Comparison of ENCODE assay signal across 10 cellular contexts in the genomic region with DNA sequence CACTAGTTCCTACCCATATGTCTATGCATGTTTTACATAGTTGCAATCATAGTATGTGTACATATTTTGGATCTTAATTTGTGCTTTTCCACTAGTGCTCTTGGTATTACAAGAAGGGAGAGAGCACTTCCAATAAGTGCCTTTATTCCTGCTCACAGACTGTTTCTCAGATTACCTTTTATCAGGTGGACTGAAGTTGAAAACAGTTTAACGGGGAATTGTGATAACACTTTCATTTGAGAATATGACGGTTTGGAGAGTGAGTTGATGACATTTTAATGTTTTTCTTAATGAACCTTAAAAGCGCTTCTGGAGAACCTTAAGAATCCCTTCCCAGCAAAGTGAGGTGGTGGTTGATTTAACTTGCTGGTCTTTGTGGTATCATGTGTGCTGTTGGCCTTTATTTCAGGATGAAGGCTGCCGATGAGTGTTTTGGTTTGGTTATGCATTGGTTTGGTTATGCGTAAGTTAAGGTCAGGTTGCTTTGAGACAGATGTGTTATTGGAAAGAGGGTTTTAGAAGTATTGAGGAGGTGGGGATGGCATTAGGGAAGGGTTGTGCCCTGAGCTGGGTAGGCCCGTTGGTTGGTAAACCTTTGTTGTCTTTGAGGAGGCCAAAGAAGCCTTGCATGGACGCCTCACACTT. TPM values are rescaled to one million over a fixed set of nuclear protein-coding genes. Genes with fewer than 3 reads are reported as not detected.
A peak's percentile ranks its signal among the peaks of the same experiment; 100 is the strongest.
DNase-seq lines count a peak whose midpoint lies in the region; ATAC-seq and TF ChIP-seq lines count a peak whose summit lies in the region.
"Had no signal": no experiment of that assay in that cellular context is flagged by ENCODE, and none has a peak within 500 bp of the region (broad histone marks: within the 10 kb centered on the region; RNA-seq: fewer than 3 reads in every experiment).

No MANE protein-coding gene starts in this region.

- peaks cover 22% of the 10 kb centered on the region for H4K20me1 ChIP-seq in SU-DHL-6 (ENCODE audit: low read depth, low read length)

- H3K4me2 ChIP-seq in SU-DHL-6 (ENCODE audit: low read depth, low read length, poor library complexity, severe bottlenecking): peak overlapping the region; percentile 97

- no peak for ATAC-seq in stimulated activated memory B cell treated with anti-CD40 and anti-IgM and Interleukin-4, amounts not matched to agents 10 μg/mL and 1 μg/mL and 100 μg/mL, for 72 hours
- no peak for ATAC-seq in HG02852 (IDR thresholded peaks at IDR 0.05; ENCODE audit: unreplicated experiment)

- H3K27me3 ChIP-seq in SU-DHL-6 (ENCODE audit: low read length) (no peaks in the 10 kb centered on the region), BE2C (no peaks in the 10 kb centered on the region)
- H3K27me3 ChIP-seq: tibial artery had no signal

- H3K36me3 ChIP-seq in SU-DHL-6 (ENCODE audit: low read length) (peaks cover 25% of the 10 kb centered on the region), BE2C (no peaks in the 10 kb centered on the region)
- H3K36me3 ChIP-seq: prostate gland had no signal

- peaks cover 78% of the 10 kb centered on the region for H3K79me2 ChIP-seq in SU-DHL-6 (ENCODE audit: insufficient read depth, low read length)

- H2AFZ ChIP-seq in SU-DHL-6 (ENCODE audit: low read depth, low read length, severe bottlenecking): no peak overlapping the region

- H3K27ac ChIP-seq in SU-DHL-6 (ENCODE audit: low read depth, low read length): peak overlapping the region; percentile 88
- H3K27ac ChIP-seq: prostate gland, tibial artery had no signal

- peaks cover 55% of the 10 kb centered on the region for H3K36me3 Mint-ChIP-seq in stimulated activated memory B cell treated with anti-CD40 and anti-IgM and Interleukin-4, amounts not matched to agents 10 μg/mL and 1 μg/mL and 100 μg/mL, for 72 hours

- peaks cover 46% of the 10 kb centered on the region for H3F3A ChIP-seq in SU-DHL-6 (ENCODE audit: insufficient read depth)

- H3K9me3 Mint-ChIP-seq in stimulated activated memory B cell treated with anti-CD40 and anti-IgM and Interleukin-4, amounts not matched to agents 10 μg/mL and 1 μg/mL and 100 μg/mL, for 72 hours: no peaks in the 10 kb centered on the region

- TF ChIP-seq CTCF in SU-DHL-6 (IDR thresholded peaks at IDR 0.05; ENCODE audit: insufficient read depth, low read length, poor library complexity, severe bottlenecking) (no peak), fibroblast of the aortic adventitia (IDR thresholded peaks at IDR 0.05; ENCODE audit: insufficient read depth, low read length) (no peak), BE2C (IDR thresholded peaks at IDR 0.05; ENCODE audit: low read depth, low read length) (no peak)

- H3K4me1 Mint-ChIP-seq in stimulated activated memory B cell treated with anti-CD40 and anti-IgM and Interleukin-4, amounts not matched to agents 10 μg/mL and 1 μg/mL and 100 μg/mL, for 72 hours: peaks cover 69% of the 10 kb centered on the region

- DNase-seq in activated CD4-positive, alpha-beta T cell treated with anti-CD3 and anti-CD28 coated beads for 48 hours: peak; percentile 51
- DNase-seq in activated CD4-positive, alpha-beta T cell treated with anti-CD3 and anti-CD28 coated beads for 1 hour: no peak
- DNase-seq in fibroblast of the aortic adventitia (ENCODE audit: low read depth) (no peak), BE2C (no peak), activated gamma-delta T cell (lab: John Stamatoyannopoulos, UW) (no peak)
- DNase-seq: tibial artery had no signal

- peak overlapping the region; percentile 99 for H3K9ac ChIP-seq in SU-DHL-6 (ENCODE audit: low read length)

- no peaks in the 10 kb centered on the region for H3K27me3 Mint-ChIP-seq in stimulated activated memory B cell treated with anti-CD40 and anti-IgM and Interleukin-4, amounts not matched to agents 10 μg/mL and 1 μg/mL and 100 μg/mL, for 72 hours

- H3K9me2 ChIP-seq in SU-DHL-6 (replicated peaks; ENCODE audit: insufficient read depth, low read length): no peaks in the 10 kb centered on the region

- H3K4me3 ChIP-seq in SU-DHL-6 (ENCODE audit: insufficient read depth, low read length, poor library complexity, severe bottlenecking): peak overlapping the region; percentile 95
- peak overlapping the region; percentile 4 for H3K4me3 ChIP-seq in fibroblast of the aortic adventitia (ENCODE audit: low read depth, low read length)
- H3K4me3 ChIP-seq in BE2C (ENCODE audit: low read depth, low read length): no peak overlapping the region
- H3K4me3 ChIP-seq: prostate gland had no signal

- no peaks in the 10 kb centered on the region for H3K4me1 ChIP-seq in BE2C
- H3K4me1 ChIP-seq: prostate gland had no signal

- H3K9me3 ChIP-seq in SU-DHL-6 (ENCODE audit: insufficient read depth, low read length) (no peaks in the 10 kb centered on the region), BE2C (no peaks in the 10 kb centered on the region)
- H3K9me3 ChIP-seq: prostate gland, tibial artery had no signal

- peak overlapping the region; percentile 99 for H3K27ac Mint-ChIP-seq in stimulated activated memory B cell treated with anti-CD40 and anti-IgM and Interleukin-4, amounts not matched to agents 10 μg/mL and 1 μg/mL and 100 μg/mL, for 72 hours

- peak overlapping the region; percentile 96 for H3K4me3 Mint-ChIP-seq in stimulated activated memory B cell treated with anti-CD40 and anti-IgM and Interleukin-4, amounts not matched to agents 10 μg/mL and 1 μg/mL and 100 μg/mL, for 72 hours

RNA-seq across cellular contexts. Expression of a gene that starts 2.8 kb away (rescaled TPM):
- 25.8 and 32.6 TPM in 2 replicates for total RNA-seq in fibroblast of the aortic adventitia (ENCODE audit: low replicate concordance)
- polyA plus RNA-seq in BE2C (2012; ENCODE audit: insufficient read depth, insufficient read length, low read depth): 8.4 TPM
